In genomic region chr7:2045559-2046405, GRCh38 we compare ENCODE assay signal across 1 cellular context.
TF ChIP-seq lines count a peak whose summit lies in the region.

No MANE protein-coding gene starts in this region.

TF ChIP-seq in SK-N-SH treated with all-trans-retinoic acid at 6 μM for 48 hours, 23 proteins besides CTCF, POLR2A, EP300 and RAD21 (continued from another document):
- no peak for TF ChIP-seq ZC3H10 (CRISPR knock-in tag; IDR thresholded peaks at IDR 0.05)
- TF ChIP-seq TCF4 (CRISPR knock-in tag; IDR thresholded peaks at IDR 0.05; ENCODE audit: borderline replicate concordance), result no peak
- no peak for TF ChIP-seq ZNF70 (CRISPR knock-in tag; IDR thresholded peaks at IDR 0.05)
